Comparison of ENCODE assay signal across 8 cellular contexts in the genomic region with DNA sequence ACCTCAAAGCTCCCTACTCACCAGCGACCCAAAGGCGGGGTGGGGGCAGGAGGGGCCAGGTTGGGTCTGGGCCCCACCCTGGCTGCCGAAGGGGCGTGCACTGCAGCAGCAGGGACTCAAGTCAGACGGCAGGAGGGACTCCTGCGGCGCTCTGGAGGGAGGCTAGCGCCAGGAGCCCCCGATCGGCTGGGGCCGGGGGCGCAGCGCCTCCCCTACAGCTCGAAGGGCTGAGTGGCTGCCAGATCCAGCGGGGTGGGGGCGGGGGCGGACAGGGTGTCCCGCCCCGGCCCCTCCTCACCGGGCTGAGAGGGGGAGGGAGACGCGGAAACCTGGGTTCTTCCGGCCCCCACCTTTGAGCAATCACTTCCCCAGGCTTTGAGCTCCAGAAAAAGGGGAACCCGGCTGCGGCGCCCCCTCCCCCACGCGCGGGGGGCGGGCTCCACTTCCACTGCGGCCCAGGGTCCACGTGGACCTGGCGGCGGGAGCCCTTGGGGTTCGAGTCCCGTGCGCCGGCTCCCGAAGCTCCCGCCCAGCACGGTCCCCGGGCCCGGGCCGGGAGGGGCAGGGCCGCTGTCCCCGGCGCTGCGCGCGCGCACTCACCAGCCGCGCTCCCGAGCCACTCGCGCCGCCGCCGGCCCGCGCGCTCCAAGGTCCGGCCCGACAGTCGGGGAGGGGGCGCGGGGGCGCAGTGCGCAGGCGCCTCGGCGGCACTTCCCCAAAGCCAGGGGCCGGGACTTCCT. TPM values are rescaled to one million over a fixed set of nuclear protein-coding genes. Genes with fewer than 3 reads are reported as not detected.
A peak's percentile ranks its signal among the peaks of the same experiment; 100 is the strongest.
DNase-seq lines count a peak whose midpoint lies in the region; ATAC-seq and TF ChIP-seq lines count a peak whose summit lies in the region.

RGS19 (minus strand) TSS at position 246 of the 740 bp plus-strand sequence. CDS start 2,632 bp downstream, outside the sequence.

- peaks cover 16 to 64% (median 30%) of the 10 kb centered on the region in 3 donors for H3K4me1 Mint-ChIP-seq in CD8-positive, alpha-beta memory T cell

- CTCF ChIA-PET in CD8-positive, alpha-beta memory T cell (lab: Charles Lee): interaction anchor here (0.8 to 4.8 kb wide), 5 partner anchors 10 to 583 kb away, joined by 3 to 34 read pairs (median 5); partner anchors contain the start of gene PRPF6

- intact Hi-C loops in heart left ventricle (cut with DNase I): loop anchor here in 4 of 10 donors (2.0 to 5.0 kb wide), 3 partner anchors 41 to 178 kb away; partner anchors contain the start of gene PCMTD2 (in 1 of the 4)

- no peaks in the 10 kb centered on the region for H3K9me3 Mint-ChIP-seq in CD8-positive, alpha-beta memory T cell

- peak within 1 kb of the TSS; percentile 81 for H3K27ac ChIP-seq in CD8-positive, alpha-beta memory T cell (ENCODE audit: low read depth, low read length)
- peak within 1 kb of the TSS; percentile 65 to 95 (median 86) for H3K27ac ChIP-seq in heart left ventricle

- ATAC-seq in GM19463 (IDR thresholded peaks at IDR 0.05; ENCODE audit: unreplicated experiment): peak; percentile 47
- ATAC-seq in heart left ventricle: peak; percentile 33 to 67 (median 55)
- no peak for ATAC-seq in HG02938 (IDR thresholded peaks at IDR 0.05; ENCODE audit: unreplicated experiment)

- H3K27me3 Mint-ChIP-seq in CD8-positive, alpha-beta memory T cell: peaks cover 2 to 3% of the 10 kb centered on the region in 2 donors

- H3K9me3 ChIP-seq in CD8-positive, alpha-beta memory T cell (ENCODE audit: low read length): no peaks in the 10 kb centered on the region
- no peaks in the 10 kb centered on the region for H3K9me3 ChIP-seq in heart left ventricle

- peak within 1 kb of the TSS; percentile 83 to 93 (median 89) for H3K4me3 Mint-ChIP-seq in CD8-positive, alpha-beta memory T cell

- POLR2A ChIA-PET in CD8-positive, alpha-beta memory T cell (lab: Charles Lee): interaction anchor here (0.6 to 2.1 kb wide), 7 partner anchors 10 to 559 kb away, joined by 3 to 6 read pairs (median 3); partner anchors contain the start of genes PPDPF, TCEA2 and UCKL1

- H3K27ac Mint-ChIP-seq in CD8-positive, alpha-beta memory T cell: peak within 1 kb of the TSS; percentile 84 to 95 (median 90)

- peaks cover 7% of the 10 kb centered on the region for H3K36me3 ChIP-seq in CD8-positive, alpha-beta memory T cell (ENCODE audit: insufficient read depth, low read length)
- peaks cover 0 to 20% (median 0%) of the 10 kb centered on the region in 9 donors for H3K36me3 ChIP-seq in heart left ventricle

- no peak for TF ChIP-seq POLR2A in heart left ventricle (IDR thresholded peaks at IDR 0.05)

- H3K27me3 ChIP-seq in CD8-positive, alpha-beta memory T cell (ENCODE audit: insufficient read depth, low read length, poor library complexity, severe bottlenecking): no peaks in the 10 kb centered on the region
- H3K27me3 ChIP-seq in heart left ventricle: peaks cover 0 to 10% (median 7%) of the 10 kb centered on the region in 9 donors

- DNase-seq in CD8-positive, alpha-beta memory T cell: peak; percentile 61 to 80 (median 65)
- DNase-seq in KG1 (lab: John Stamatoyannopoulos, UW) (peak; percentile 92), SW480 (ENCODE audit: low spot score) (peak; percentile 73), amniotic epithelial cell (ENCODE audit: low read depth) (peak; percentile 25), heart left ventricle (peak; percentile 80 to 92 (median 85)), pons (ENCODE audit: low spot score) (peak; percentile 55)

- no peak for TF ChIP-seq CTCF in heart left ventricle (IDR thresholded peaks at IDR 0.05)

- peak within 1 kb of the TSS; percentile 81 for H3K4me3 ChIP-seq in CD8-positive, alpha-beta memory T cell (ENCODE audit: low read length)
- H3K4me3 ChIP-seq in heart left ventricle: peak within 1 kb of the TSS; percentile 37 to 93 (median 82)

- peaks cover 36% of the 10 kb centered on the region for H3K4me1 ChIP-seq in CD8-positive, alpha-beta memory T cell (ENCODE audit: insufficient read depth, low read length)
- H3K4me1 ChIP-seq in heart left ventricle: peaks cover 2 to 60% (median 27%) of the 10 kb centered on the region in 12 donors

- H3K36me3 Mint-ChIP-seq in CD8-positive, alpha-beta memory T cell: peaks cover 0 to 15% (median 0%) of the 10 kb centered on the region in 3 donors

- WGBS in heart left ventricle, 4 donors: 1 to 12% (median 1%) methylated on average over 2 to 73 of the region's 73 CpGs

RNA-seq across cellular contexts. Expression of gene RGS19, which starts in this region (rescaled TPM):
- 10 to 100 TPM; 35.3 to 36.9 TPM for total RNA-seq in CD8-positive, alpha-beta memory T cell
- 120 TPM for polyA plus RNA-seq in CD8-positive, alpha-beta memory T cell
- 10 to 100 TPM in 2 of 9 donors, 1 to 10 TPM in 7; 3.2 to 25.6 (median 5.3) TPM for total RNA-seq in heart left ventricle
- polyA plus RNA-seq in heart left ventricle: 1 to 10 TPM; 3.7 to 6.5 TPM

Comparison
In these comparisons a context has a peak if more than half of its experiments do, and no peak if none do; other contexts are left out.
1. RNA of gene RGS19 (polyA plus RNA-seq): 120 TPM in CD8-positive, alpha-beta memory T cell (single experiment); 3.7 to 6.5 TPM in heart left ventricle; every median in the first group is over 10 times any median in the second.
2. DNase-seq: peak in every context shown above with its lines; median percentile 92 in KG1; 85 in heart left ventricle; 73 in SW480; 65 in CD8-positive, alpha-beta memory T cell; 55 in pons; 25 in amniotic epithelial cell.